Comparison of ENCODE assay signal across 9 cellular contexts in genomic region chr6:53854843-53855567, GRCh38.
DNase-seq lines count a peak whose midpoint lies in the region; ATAC-seq, FAIRE-seq and TF ChIP-seq lines count a peak whose summit lies in the region.
"Had no signal": no experiment of that assay in that cellular context is flagged by ENCODE, and none has a peak within 500 bp of the region (broad histone marks: within the 10 kb centered on the region; RNA-seq: fewer than 3 reads in every experiment).

No MANE protein-coding gene starts in this region.

- H3K9me2 ChIP-seq in PC-9 (ENCODE audit: insufficient read depth), result no peaks in the 10 kb centered on the region

- peak overlapping the region; percentile 55 for H3K4me2 ChIP-seq in PC-9

- intact Hi-C loops in activated CD4-positive, alpha-beta T cell treated with anti-CD3 and anti-CD28 coated beads for 36 hours (cut with DNase I, micrococcal nuclease), result no loop called here
- intact Hi-C loops in PC-9 (cut with micrococcal nuclease; ENCODE audit: unreplicated experiment) (no loop called here), natural killer cell (cut with micrococcal nuclease) (no loop called here)

- no peak overlapping the region for H3K4me3 ChIP-seq in PC-9
- H3K4me3 ChIP-seq in small intestine (ENCODE audit: low read depth in 1 of 2, low read length in 2 of 2), result no peak overlapping the region

- CTCF ChIA-PET in activated CD4-positive, alpha-beta T cell treated with anti-CD3 and anti-CD28 coated beads for 36 hours (lab: Charles Lee), result no interaction called here
- CTCF ChIA-PET in PC-9 (lab: Charles Lee), result no interaction called here

- no peak for TF ChIP-seq CTCF in PC-9 (conservative IDR thresholded peaks at IDR 0.05)
- TF ChIP-seq CTCF in natural killer cell (IDR thresholded peaks at IDR 0.05), result no peak

- 55 to 63% (median 60%) methylated on average over 5 of the region's 5 CpGs for WGBS in small intestine, 3 donors

- no peaks in the 10 kb centered on the region for H3K36me3 Mint-ChIP-seq in activated CD4-positive, alpha-beta T cell treated with anti-CD3 and anti-CD28 coated beads for 36 hours (ENCODE audit: low read depth)
- no peaks in the 10 kb centered on the region for H3K36me3 Mint-ChIP-seq in natural killer cell

- peaks cover 3% of the 10 kb centered on the region for H3K9me3 Mint-ChIP-seq in activated CD4-positive, alpha-beta T cell treated with anti-CD3 and anti-CD28 coated beads for 36 hours (ENCODE audit: low read depth)
- H3K9me3 Mint-ChIP-seq in natural killer cell, result no peaks in the 10 kb centered on the region

- no peaks in the 10 kb centered on the region for H4K20me1 ChIP-seq in PC-9 (ENCODE audit: insufficient read depth)

- H3K79me2 ChIP-seq in PC-9 (ENCODE audit: low read depth), result peaks cover 57% of the 10 kb centered on the region

- H3K4me1 Mint-ChIP-seq in activated CD4-positive, alpha-beta T cell treated with anti-CD3 and anti-CD28 coated beads for 36 hours, result peaks cover 11% of the 10 kb centered on the region
- H3K4me1 Mint-ChIP-seq in natural killer cell, result peaks cover 5 to 9% of the 10 kb centered on the region in 2 donors

- H3K4me1 ChIP-seq in PC-9 (replicated peaks; ENCODE audit: insufficient read depth) (peaks cover 24% of the 10 kb centered on the region), small intestine (ENCODE audit: control insufficient read depth in 2 of 2, insufficient read depth in 1 of 2, low read depth in 1 of 2, low read length in 1 of 2) (peaks cover 7 to 12% of the 10 kb centered on the region in 2 donors)

- no peaks in the 10 kb centered on the region for H3K9me3 ChIP-seq in PC-9 (ENCODE audit: insufficient read depth, low read depth)
- H3K9me3 ChIP-seq in small intestine (ENCODE audit: control insufficient read depth, low read depth), result no peaks in the 10 kb centered on the region

- BruUV-seq in PC-9 (replicated peaks; lab: Mats Ljungman, UMichigan), result no TSS peak

- FAIRE-seq in small intestine (lab: Jason Lieb, UNC), result no peak
- FAIRE-seq: A204.1 had no signal

- no peaks in the 10 kb centered on the region for H3K27me3 ChIP-seq in PC-9 (ENCODE audit: insufficient read depth, low read depth)
- H3K27me3 ChIP-seq in small intestine (ENCODE audit: control insufficient read depth in 2 of 2, insufficient read depth in 2 of 2, low read length in 2 of 2), result no peaks in the 10 kb centered on the region

- no peaks in the 10 kb centered on the region for H3K27me3 Mint-ChIP-seq in activated CD4-positive, alpha-beta T cell treated with anti-CD3 and anti-CD28 coated beads for 36 hours
- no peaks in the 10 kb centered on the region for H3K27me3 Mint-ChIP-seq in natural killer cell (ENCODE audit: low read depth in 2 of 2)

- no peak overlapping the region for H3K27ac Mint-ChIP-seq in activated CD4-positive, alpha-beta T cell treated with anti-CD3 and anti-CD28 coated beads for 36 hours
- no peak overlapping the region for H3K27ac Mint-ChIP-seq in natural killer cell

- H3K27ac ChIP-seq in PC-9 (peak overlapping the region; percentile 66), small intestine (ENCODE audit: low read depth in 1 of 2, low read length in 1 of 2) (peak overlapping the region in 1 of 2 donors; percentile 16)

- POLR2A ChIA-PET in activated CD4-positive, alpha-beta T cell treated with anti-CD3 and anti-CD28 coated beads for 36 hours (lab: Charles Lee), result no interaction called here
- POLR2A ChIA-PET in PC-9 (lab: Charles Lee; ENCODE audit: unreplicated experiment), result no interaction called here

- DNase-seq in activated CD4-positive, alpha-beta T cell treated with anti-CD3 and anti-CD28 coated beads for 36 hours, result no peak
- no peak for DNase-seq in activated CD4-positive, alpha-beta T cell treated with anti-CD3 and anti-CD28 coated beads, Interleukin-2, amount 50 U/mL, for 4 hours
- DNase-seq in PC-9 (peak; percentile 4 to 86), small intestine (peak; percentile 91), AG20443 (ENCODE audit: low spot score) (no peak), AG08396 (ENCODE audit: low spot score) (no peak), natural killer cell (no peak)

- H3F3A ChIP-seq in PC-9 (ENCODE audit: insufficient read depth, low read depth), result peaks cover 18% of the 10 kb centered on the region; the same call in 1 of the 2 replicates

- no peak overlapping the region for H3K4me3 Mint-ChIP-seq in activated CD4-positive, alpha-beta T cell treated with anti-CD3 and anti-CD28 coated beads for 36 hours
- H3K4me3 Mint-ChIP-seq in natural killer cell, result no peak overlapping the region

- no peaks in the 10 kb centered on the region for H3K36me3 ChIP-seq in PC-9 (ENCODE audit: low read depth)
- H3K36me3 ChIP-seq in small intestine (ENCODE audit: control insufficient read depth in 2 of 2, insufficient read depth in 2 of 2, low read length in 2 of 2), result no peaks in the 10 kb centered on the region

- no peak overlapping the region for H2AFZ ChIP-seq in PC-9

- ATAC-seq in activated CD4-positive, alpha-beta T cell treated with anti-CD3 and anti-CD28 coated beads for 36 hours, result peak; percentile 80
- ATAC-seq in HG02852 (IDR thresholded peaks at IDR 0.05; ENCODE audit: unreplicated experiment) (peak; percentile 54), natural killer cell (no peak)

Comparison
In these comparisons a context has a peak if more than half of its experiments do, and no peak if none do; other contexts are left out.
1. ATAC-seq: peak in activated CD4-positive, alpha-beta T cell treated with anti-CD3 and anti-CD28 coated beads for 36 hours (single experiment) and HG02852 (single experiment); none in natural killer cell (0 of 3).
2. DNase-seq: peak in PC-9 (2 of 2) and small intestine (single experiment); none in activated CD4-positive, alpha-beta T cell treated with anti-CD3 and anti-CD28 coated beads for 36 hours (single experiment), activated CD4-positive, alpha-beta T cell treated with anti-CD3 and anti-CD28 coated beads, Interleukin-2, amount 50 U/mL, for 4 hours (0 of 2), AG20443 (single experiment), AG08396 (single experiment) and natural killer cell (single experiment).